18 cellular contexts compared by ENCODE assay signal in the genomic region with DNA sequence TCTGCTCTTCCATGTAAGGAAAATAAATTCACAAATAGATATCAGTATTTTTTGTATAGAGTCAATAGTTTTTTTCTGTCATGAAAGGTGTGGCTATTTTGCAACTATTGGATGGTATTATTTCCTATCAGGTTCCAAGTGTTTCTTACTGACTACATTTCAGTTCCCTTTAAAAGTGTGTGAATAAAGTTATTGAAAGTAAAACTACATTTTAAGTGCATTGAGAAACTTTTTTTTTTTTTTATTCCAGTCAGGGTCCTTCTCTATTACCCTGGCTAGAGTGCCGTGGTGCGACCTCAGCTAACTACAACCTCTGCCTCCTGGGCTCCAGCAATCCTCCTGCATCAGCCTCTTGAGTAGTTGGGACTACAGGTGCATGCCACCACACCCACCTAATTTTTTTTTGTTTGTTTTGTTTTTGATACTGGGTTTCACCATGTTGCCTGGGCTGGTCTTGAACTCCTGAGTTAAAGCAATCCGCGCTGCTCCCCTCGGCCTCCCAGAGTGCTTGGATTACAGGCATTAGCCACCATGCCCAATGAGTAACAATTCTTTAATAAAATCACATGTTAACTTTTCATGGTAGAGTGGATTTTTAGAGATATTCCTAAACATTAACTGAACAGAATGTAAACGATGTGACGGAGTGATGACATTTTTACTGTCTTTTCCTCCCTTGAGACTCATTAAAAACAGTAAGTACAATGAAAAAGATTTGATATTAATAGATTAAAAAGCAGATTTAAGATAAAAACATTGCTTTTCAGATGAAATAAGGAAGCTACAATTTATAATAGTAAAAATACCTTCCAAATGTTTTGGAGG.
"Had no signal": no experiment of that assay in that cellular context is flagged by ENCODE, and none has a peak within 500 bp of the region (broad histone marks: within the 10 kb centered on the region; RNA-seq: fewer than 3 reads in every experiment).

No MANE protein-coding gene starts in this region.

- H3K27ac ChIP-seq: breast epithelium, colonic mucosa, dorsolateral prefrontal cortex, heart left ventricle, parathyroid adenoma, upper lobe of left lung had no signal

- H3K27ac Mint-ChIP-seq: activated CD4-positive, alpha-beta T cell treated with anti-CD3 and anti-CD28 coated beads, Interleukin-2, amount 10 ng/mL, durations not matched to agents 24 days and 14 days had no signal

- H3K9me3 Mint-ChIP-seq: activated CD4-positive, alpha-beta T cell treated with anti-CD3 and anti-CD28 coated beads, Interleukin-2, amount 10 ng/mL, durations not matched to agents 24 days and 14 days; naive thymus-derived CD4-positive, alpha-beta T cell had no signal

- H3K27me3 ChIP-seq: breast epithelium, colonic mucosa, dorsolateral prefrontal cortex, heart left ventricle, upper lobe of left lung had no signal

- H3K4me1 ChIP-seq: breast epithelium, colonic mucosa had no signal

- ATAC-seq: heart left ventricle; left cardiac atrium; naive thymus-derived CD4-positive, alpha-beta T cell; right cardiac atrium; stimulated activated naive CD8-positive, alpha-beta T cell treated with anti-CD3 and anti-CD28 coated beads, Interleukin-15, Interleukin-2, amounts not matched to agents 100 U/mL and 50 U/mL, for 24 hours had no signal

- H2AFZ ChIP-seq: parathyroid adenoma had no signal

- H3K4me3 Mint-ChIP-seq: activated CD4-positive, alpha-beta T cell treated with anti-CD3 and anti-CD28 coated beads, Interleukin-2, amount 10 ng/mL, durations not matched to agents 24 days and 14 days; activated naive CD8-positive, alpha-beta T cell; naive thymus-derived CD4-positive, alpha-beta T cell had no signal

- H3K36me3 ChIP-seq: breast epithelium, upper lobe of left lung had no signal

- H3K9me3 ChIP-seq: breast epithelium, colonic mucosa, heart left ventricle, upper lobe of left lung had no signal

- H3K27me3 Mint-ChIP-seq: activated CD4-positive, alpha-beta T cell treated with anti-CD3 and anti-CD28 coated beads, Interleukin-2, amount 10 ng/mL, durations not matched to agents 24 days and 14 days; activated naive CD8-positive, alpha-beta T cell; naive thymus-derived CD4-positive, alpha-beta T cell had no signal

- H3K9ac ChIP-seq: parathyroid adenoma had no signal

- H3K4me3 ChIP-seq: breast epithelium, colonic mucosa, dorsolateral prefrontal cortex, heart left ventricle, upper lobe of left lung had no signal

- H3K79me2 ChIP-seq: parathyroid adenoma had no signal

- DNase-seq: activated CD4-positive, alpha-beta T cell treated with anti-CD3 and anti-CD28 coated beads, Interleukin-2, amount 10 ng/mL, durations not matched to agents 24 days and 14 days; activated gamma-delta T cell treated with Interleukin-2 at 50 U/mL for 16 hours; activated T-cell treated with anti-CD3 and anti-CD28 coated beads, Interleukin-2, amount 50 U/mL, for 1 hour; amniotic stem cell; colonic mucosa; dorsolateral prefrontal cortex; heart left ventricle; islet precursor cell; left cardiac atrium; mesendoderm; naive thymus-derived CD4-positive, alpha-beta T cell; right cardiac atrium; stimulated activated CD4-positive, alpha-beta T cell treated with anti-CD3 and anti-CD28 coated beads, Interleukin-4, amount 100 ng/mL, for 24 hours; stimulated activated naive CD8-positive, alpha-beta T cell treated with anti-CD3 and anti-CD28 coated beads, Interleukin-15, Interleukin-2, amounts not matched to agents 100 U/mL and 50 U/mL, for 24 hours; upper lobe of left lung had no signal

- H3K36me3 Mint-ChIP-seq: activated naive CD8-positive, alpha-beta T cell had no signal
